5 cellular contexts compared by ENCODE assay signal in genomic region chr15:66589429-66589828, GRCh38. TPM values are rescaled to one million over a fixed set of nuclear protein-coding genes. Genes with fewer than 3 reads are reported as not detected.
"Had no signal": no experiment of that assay in that cellular context is flagged by ENCODE, and none has a peak within 500 bp of the region (broad histone marks: within the 10 kb centered on the region; RNA-seq: fewer than 3 reads in every experiment).

No MANE protein-coding gene starts in this region.

RNA-seq across cellular contexts. Expression of gene LCTL, which starts 23.6 kb away (rescaled TPM):
- total RNA-seq: MCF 10A, NCI-H460, PC-3, Peyer's patch, Right ventricle myocardium superior had no signal
